Comparison of ENCODE assay signal across 9 cellular contexts in the genomic region with DNA sequence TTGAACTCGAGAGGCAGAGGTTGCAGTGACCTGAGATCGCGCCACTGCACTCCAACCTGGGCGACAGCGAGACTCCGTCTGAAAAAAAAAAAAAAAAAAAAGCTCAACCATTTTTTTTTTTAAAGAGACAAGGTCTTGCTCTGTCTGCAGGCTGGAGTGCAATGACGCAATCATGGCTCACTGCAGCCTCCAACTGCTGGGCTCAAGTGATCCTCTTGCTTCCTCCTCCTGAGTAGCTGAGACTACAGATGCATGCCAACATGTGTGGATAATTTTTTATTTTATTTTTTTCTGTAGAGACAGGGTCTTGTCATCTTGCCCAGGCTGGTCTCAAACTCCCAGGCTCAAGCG. TPM values are rescaled to one million over a fixed set of nuclear protein-coding genes. Genes with fewer than 3 reads are reported as not detected.
A peak's percentile ranks its signal among the peaks of the same experiment; 100 is the strongest.
DNase-seq lines count a peak whose midpoint lies in the region; ATAC-seq and TF ChIP-seq lines count a peak whose summit lies in the region.
"Had no signal": no experiment of that assay in that cellular context is flagged by ENCODE, and none has a peak within 500 bp of the region (broad histone marks: within the 10 kb centered on the region; RNA-seq: fewer than 3 reads in every experiment).

No MANE protein-coding gene starts in this region.

- CTCF ChIA-PET in activated CD4-positive, alpha-beta T cell treated with anti-CD3 and anti-CD28 coated beads, Interleukin-2, amount 10 ng/mL, durations not matched to agents 7 days and 5 days (lab: Charles Lee) = interaction anchor here (0.9 to 1.9 kb wide), 8 partner anchors 11 to 290 kb away, joined by 3 to 7 read pairs (median 3); partner anchors contain the start of gene EHD2

- no peak overlapping the region for H3K27ac Mint-ChIP-seq in activated CD4-positive, alpha-beta T cell treated with anti-CD3 and anti-CD28 coated beads, Interleukin-2, amount 10 ng/mL, durations not matched to agents 7 days and 5 days
- no peak overlapping the region for H3K27ac Mint-ChIP-seq in stimulated activated effector memory CD8-positive, alpha-beta T cell treated with anti-CD3 and anti-CD28 coated beads, Interleukin-12 subunit alpha, Interleukin-12 subunit beta, amount 100 ng/mL, for 72 hours

- H3K9me3 Mint-ChIP-seq in activated CD4-positive, alpha-beta T cell treated with anti-CD3 and anti-CD28 coated beads, Interleukin-2, amount 10 ng/mL, durations not matched to agents 7 days and 5 days = no peaks in the 10 kb centered on the region
- H3K9me3 Mint-ChIP-seq in stimulated activated effector memory CD8-positive, alpha-beta T cell treated with anti-CD3 and anti-CD28 coated beads, Interleukin-12 subunit alpha, Interleukin-12 subunit beta, amount 100 ng/mL, for 72 hours = no peaks in the 10 kb centered on the region
- H3K9me3 Mint-ChIP-seq: nephron had no signal

- DNase-seq in activated CD4-positive, alpha-beta T cell treated with anti-CD3 and anti-CD28 coated beads, Interleukin-2, amount 10 ng/mL, durations not matched to agents 7 days and 5 days = peak; percentile 25
- DNase-seq in activated CD4-positive, alpha-beta T cell treated with anti-CD3 and anti-CD28 coated beads, Interleukin-2, amount 50 U/mL, for 1 hour = no peak
- DNase-seq in SK-MEL-5 (ENCODE audit: low read depth, low spot score) = peak; percentile 80
- DNase-seq in fibroblast of villous mesenchyme (ENCODE audit: low read depth) = peak; percentile 92
- DNase-seq in stimulated activated effector memory CD8-positive, alpha-beta T cell treated with anti-CD3 and anti-CD28 coated beads, Interleukin-12 subunit alpha, Interleukin-12 subunit beta, amount 100 ng/mL, for 72 hours (ENCODE audit: low spot score in 2 of 2) = no peak
- DNase-seq in NCI-H526 treated with DMSO at 0.1 percent for 48 hours (lab: John Stamatoyannopoulos, UW) = no peak

- ATAC-seq in stimulated activated effector memory CD8-positive, alpha-beta T cell treated with anti-CD3 and anti-CD28 coated beads, Interleukin-12 subunit alpha, Interleukin-12 subunit beta, amount 100 ng/mL, for 72 hours = peak; percentile 64
- ATAC-seq in HG03457 (IDR thresholded peaks at IDR 0.05; ENCODE audit: unreplicated experiment) (no peak), HG02981 (IDR thresholded peaks at IDR 0.05; ENCODE audit: unreplicated experiment) (no peak)

- no peak for TF ChIP-seq CTCF in fibroblast of villous mesenchyme (IDR thresholded peaks at IDR 0.05; ENCODE audit: insufficient read depth, low read depth, low read length)

- H3K4me3 Mint-ChIP-seq in activated CD4-positive, alpha-beta T cell treated with anti-CD3 and anti-CD28 coated beads, Interleukin-2, amount 10 ng/mL, durations not matched to agents 7 days and 5 days = no peak overlapping the region
- H3K4me3 Mint-ChIP-seq in stimulated activated effector memory CD8-positive, alpha-beta T cell treated with anti-CD3 and anti-CD28 coated beads, Interleukin-12 subunit alpha, Interleukin-12 subunit beta, amount 100 ng/mL, for 72 hours = peak overlapping the region; percentile 42
- H3K4me3 Mint-ChIP-seq: nephron had no signal

- peak overlapping the region; percentile 18 for H3K4me3 ChIP-seq in fibroblast of villous mesenchyme (ENCODE audit: low read depth, low read length)

- POLR2A ChIA-PET in activated CD4-positive, alpha-beta T cell treated with anti-CD3 and anti-CD28 coated beads, Interleukin-2, amount 10 ng/mL, durations not matched to agents 7 days and 5 days (lab: Charles Lee) = no interaction called here

- in situ Hi-C loops in SK-MEL-5 (cut with HindIII; ENCODE audit: low pct_unique_long_range_greater_than_20kb, low sequenced_read_pairs) = no loop called here

- peaks cover 4% of the 10 kb centered on the region for H3K27me3 Mint-ChIP-seq in activated CD4-positive, alpha-beta T cell treated with anti-CD3 and anti-CD28 coated beads, Interleukin-2, amount 10 ng/mL, durations not matched to agents 7 days and 5 days

- peaks cover 4% of the 10 kb centered on the region for H3K4me1 Mint-ChIP-seq in activated CD4-positive, alpha-beta T cell treated with anti-CD3 and anti-CD28 coated beads, Interleukin-2, amount 10 ng/mL, durations not matched to agents 7 days and 5 days
- no peaks in the 10 kb centered on the region for H3K4me1 Mint-ChIP-seq in stimulated activated effector memory CD8-positive, alpha-beta T cell treated with anti-CD3 and anti-CD28 coated beads, Interleukin-12 subunit alpha, Interleukin-12 subunit beta, amount 100 ng/mL, for 72 hours

- no peaks in the 10 kb centered on the region for H3K36me3 Mint-ChIP-seq in activated CD4-positive, alpha-beta T cell treated with anti-CD3 and anti-CD28 coated beads, Interleukin-2, amount 10 ng/mL, durations not matched to agents 7 days and 5 days (ENCODE audit: low read depth)
- no peaks in the 10 kb centered on the region for H3K36me3 Mint-ChIP-seq in stimulated activated effector memory CD8-positive, alpha-beta T cell treated with anti-CD3 and anti-CD28 coated beads, Interleukin-12 subunit alpha, Interleukin-12 subunit beta, amount 100 ng/mL, for 72 hours

RNA-seq across cellular contexts. Expression of gene EHD2, which starts 10.3 kb away (rescaled TPM):
- total RNA-seq in activated CD4-positive, alpha-beta T cell treated with anti-CD3 and anti-CD28 coated beads, Interleukin-2, amount 10 ng/mL, durations not matched to agents 7 days and 5 days = not detected
- 0.37 and 0.53 TPM in 2 replicates for total RNA-seq in SK-MEL-5 (2014; rRNA removed; shearing (Covaris generic))
- 5.2 and 6.3 TPM in 2 replicates for polyA plus RNA-seq in SK-MEL-5 (2015; cell fraction: cytosol; rRNA removed)
- polyA plus RNA-seq in SK-MEL-5 (2015; cell fraction: nucleus; rRNA removed) = 0.27 and 0.78 TPM in 2 replicates
- 144 and 166 TPM in 2 replicates for total RNA-seq in fibroblast of villous mesenchyme

RNA-seq across cellular contexts. Expression of gene NOP53, which starts 21.8 kb away (rescaled TPM):
- 100 to 1,000 TPM; 368 to 402 TPM for total RNA-seq in activated CD4-positive, alpha-beta T cell treated with anti-CD3 and anti-CD28 coated beads, Interleukin-2, amount 10 ng/mL, durations not matched to agents 7 days and 5 days
- total RNA-seq in SK-MEL-5 (2014; rRNA removed; shearing (Covaris generic)) = 98.2 and 120 TPM in 2 replicates
- 311 and 382 TPM in 2 replicates for polyA plus RNA-seq in SK-MEL-5 (2015; cell fraction: cytosol; rRNA removed)
- 117 and 163 TPM in 2 replicates for polyA plus RNA-seq in SK-MEL-5 (2015; cell fraction: nucleus; rRNA removed)
- 35.0 and 49.0 TPM in 2 replicates for total RNA-seq in fibroblast of villous mesenchyme

RNA-seq across cellular contexts. Expression of gene SELENOW, which starts 55.0 kb away (rescaled TPM):
- 100 to 1,000 TPM; 118 to 125 TPM for total RNA-seq in activated CD4-positive, alpha-beta T cell treated with anti-CD3 and anti-CD28 coated beads, Interleukin-2, amount 10 ng/mL, durations not matched to agents 7 days and 5 days
- total RNA-seq in SK-MEL-5 (2014; rRNA removed; shearing (Covaris generic)) = 206 and 228 TPM in 2 replicates
- polyA plus RNA-seq in SK-MEL-5 (2015; cell fraction: cytosol; rRNA removed) = 184 and 215 TPM in 2 replicates
- polyA plus RNA-seq in SK-MEL-5 (2015; cell fraction: nucleus; rRNA removed) = 128 and 137 TPM in 2 replicates
- 287 and 328 TPM in 2 replicates for total RNA-seq in fibroblast of villous mesenchyme

Comparison
In these comparisons a context has a peak if more than half of its experiments do, and no peak if none do; other contexts are left out.
1. DNase-seq: peak in activated CD4-positive, alpha-beta T cell treated with anti-CD3 and anti-CD28 coated beads, Interleukin-2, amount 10 ng/mL, durations not matched to agents 7 days and 5 days (single experiment), SK-MEL-5 (single experiment) and fibroblast of villous mesenchyme (single experiment); none in activated CD4-positive, alpha-beta T cell treated with anti-CD3 and anti-CD28 coated beads, Interleukin-2, amount 50 U/mL, for 1 hour (single experiment), stimulated activated effector memory CD8-positive, alpha-beta T cell treated with anti-CD3 and anti-CD28 coated beads, Interleukin-12 subunit alpha, Interleukin-12 subunit beta, amount 100 ng/mL, for 72 hours (0 of 2) and NCI-H526 treated with DMSO at 0.1 percent for 48 hours (single experiment).
2. RNA of gene EHD2, which starts 10.3 kb away (total RNA-seq): 144 to 166 TPM in fibroblast of villous mesenchyme; 0.37 to 0.53 TPM in SK-MEL-5 and not detected in activated CD4-positive, alpha-beta T cell treated with anti-CD3 and anti-CD28 coated beads, Interleukin-2, amount 10 ng/mL, durations not matched to agents 7 days and 5 days; every median in the first group is over 10 times any median in the second.